Comparison of ENCODE assay signal across 24 cellular contexts in the genomic region with DNA sequence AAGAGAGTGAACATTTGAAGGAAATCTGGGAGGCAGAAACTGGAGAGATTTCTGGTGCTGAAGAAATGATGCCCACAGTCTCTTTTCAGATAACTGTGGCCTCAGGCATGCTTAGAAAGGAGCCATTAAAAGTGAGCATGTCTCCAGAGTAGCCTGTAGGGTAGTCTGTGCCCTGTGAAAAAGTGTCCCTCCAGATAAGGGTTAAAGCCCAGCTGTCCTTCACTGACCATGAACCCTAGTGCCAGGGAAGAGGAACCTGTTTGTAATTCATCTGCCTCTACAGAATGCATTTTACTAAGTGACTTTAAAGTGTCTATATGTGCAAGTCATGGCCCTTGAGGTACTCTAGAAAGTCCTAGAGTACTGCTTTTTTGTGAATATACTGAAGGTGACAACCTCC. TPM values are rescaled to one million over a fixed set of nuclear protein-coding genes. Genes with fewer than 3 reads are reported as not detected.
A peak's percentile ranks its signal among the peaks of the same experiment; 100 is the strongest.
DNase-seq lines count a peak whose midpoint lies in the region; ATAC-seq, FAIRE-seq and TF ChIP-seq lines count a peak whose summit lies in the region.
"Had no signal": no experiment of that assay in that cellular context is flagged by ENCODE, and none has a peak within 500 bp of the region (broad histone marks: within the 10 kb centered on the region; RNA-seq: fewer than 3 reads in every experiment).

No MANE protein-coding gene starts in this region.

- no peaks in the 10 kb centered on the region for H3K9me3 ChIP-seq in K562 (replicated peaks; ENCODE audit: control insufficient read depth, insufficient read depth, low read depth, low read length)
- no peaks in the 10 kb centered on the region for H3K9me3 ChIP-seq in esophagus muscularis mucosa
- no peaks in the 10 kb centered on the region for H3K9me3 ChIP-seq in trophoblast cell (ENCODE audit: insufficient read depth, low read depth, low read length)
- H3K9me3 ChIP-seq: BLaER1, Caco-2, HAP-1 had no signal

- H2BK12ac ChIP-seq in trophoblast cell (ENCODE audit: low read length): peak overlapping the region; percentile 50

- no TSS peak for BruUV-seq in K562 (replicated peaks; lab: Mats Ljungman, UMichigan)

- no peak for FAIRE-seq in K562 (lab: Jason Lieb, UNC)
- FAIRE-seq: A204.1, GM12891, GM18507, H54 had no signal

- H3K36me3 ChIP-seq in K562 (ENCODE audit: control insufficient read depth, insufficient read depth, low read length) (no peaks in the 10 kb centered on the region), esophagus muscularis mucosa (no peaks in the 10 kb centered on the region), trophoblast cell (ENCODE audit: control insufficient read depth in 1 of 2, insufficient read depth in 2 of 2, low read length in 2 of 2) (no peaks in the 10 kb centered on the region)
- H3K36me3 ChIP-seq: BLaER1, HAP-1 had no signal

- no peak overlapping the region for H3K27ac ChIP-seq in K562 (ENCODE audit: extremely low read depth, low read depth, low read length)
- no peak overlapping the region for H3K27ac ChIP-seq in esophagus muscularis mucosa (replicated peaks in 1 of 4)
- H3K27ac ChIP-seq in trophoblast cell (ENCODE audit: low read depth, low read length): no peak overlapping the region
- H3K27ac ChIP-seq: 22Rv1, BLaER1, C4-2B had no signal

- H3K9ac ChIP-seq in K562 (ENCODE audit: insufficient read depth in 1 of 2, low read depth in 2 of 2, low read length in 2 of 2) (no peak overlapping the region), trophoblast cell (ENCODE audit: low read length) (no peak overlapping the region)
- H3K9ac ChIP-seq: BLaER1 had no signal

- H3K4me3 ChIP-seq in K562 (no peak overlapping the region), esophagus muscularis mucosa (no peak overlapping the region), trophoblast cell (ENCODE audit: low read depth, low read length) (no peak overlapping the region)
- H3K4me3 ChIP-seq: BLaER1, GM23338, HAP-1 had no signal

- H3K4ac ChIP-seq in trophoblast cell (ENCODE audit: low read depth, low read length): no peak overlapping the region

- DNase-seq in DMS53 (lab: John Stamatoyannopoulos, UW): peak; percentile 15
- no peak for DNase-seq in DMS53 treated with DMSO at 0.1 percent for 48 hours (lab: John Stamatoyannopoulos, UW; ENCODE audit: unreplicated experiment)
- DNase-seq in K562 (ENCODE audit: extremely low read depth in 1 of 4, low spot score in 3 of 4): no peak
- DNase-seq in esophagus muscularis mucosa (ENCODE audit: extremely low spot score): peak; percentile 72
- DNase-seq in trophoblast cell: no peak
- no peak for DNase-seq in cerebellar cortex (ENCODE audit: low spot score)
- DNase-seq: Caco-2; CD4-positive, CD25-positive, alpha-beta regulatory T cell; CD8-positive, alpha-beta T cell; DMS153; DMS79 treated with DMSO at 0.1 percent for 48 hours; GF-D8; HFFc6 had no signal

- peaks cover 3 to 22% of the 10 kb centered on the region in 2 experiments for H3K27me3 ChIP-seq in K562 (ENCODE audit: control insufficient read depth in 2 of 2, insufficient read depth in 2 of 2, low read length in 2 of 2)
- no peaks in the 10 kb centered on the region for H3K27me3 ChIP-seq in esophagus muscularis mucosa
- H3K27me3 ChIP-seq in trophoblast cell (ENCODE audit: insufficient read depth, low read length): no peaks in the 10 kb centered on the region
- H3K27me3 ChIP-seq: BLaER1 had no signal

- H3K79me2 ChIP-seq in K562 (ENCODE audit: control insufficient read depth, insufficient read depth, low read length) (no peaks in the 10 kb centered on the region), trophoblast cell (ENCODE audit: control insufficient read depth, insufficient read depth, low read length, poor library complexity) (peaks cover 1% of the 10 kb centered on the region)

- TF ChIP-seq EP300 in K562 (IDR thresholded peaks at IDR 0.05; ENCODE audit: low read length) (no peak), esophagus muscularis mucosa (IDR thresholded peaks at IDR 0.05) (no peak)

- H4K91ac ChIP-seq in trophoblast cell (ENCODE audit: low read depth, low read length): no peak overlapping the region

- H2AK5ac ChIP-seq in trophoblast cell (ENCODE audit: low read length): no peak overlapping the region

- CTCF ChIA-PET in K562 (lab: Yijun Ruan, JAX; ENCODE audit: low intra/inter-chr PET ratio): no interaction called here

- H3K4me2 ChIP-seq in K562 (ENCODE audit: insufficient read depth, low read length) (no peak overlapping the region), trophoblast cell (ENCODE audit: low read length) (no peak overlapping the region)
- H3K4me2 ChIP-seq: BLaER1, GM23338 had no signal

- no peak for TF ChIP-seq POLR2A in K562 (conservative IDR thresholded peaks at IDR 0.05)
- no peak for TF ChIP-seq POLR2A in esophagus muscularis mucosa (IDR thresholded peaks at IDR 0.05; ENCODE audit: low read depth)

- TF ChIP-seq CTCF in K562 (IDR thresholded peaks at IDR 0.05 in 2 of 3, conservative IDR thresholded peaks at IDR 0.05 in 1 of 3; ENCODE audit: insufficient read depth in 2 of 3, low read depth in 1 of 3, low read length in 3 of 3) (no peak), esophagus muscularis mucosa (IDR thresholded peaks at IDR 0.05) (no peak)

- ATAC-seq in K562: no peak
- no peak for ATAC-seq in HG03457 (IDR thresholded peaks at IDR 0.05; ENCODE audit: unreplicated experiment)
- ATAC-seq in GM19397 (IDR thresholded peaks at IDR 0.05; ENCODE audit: unreplicated experiment): no peak
- ATAC-seq: CD8-positive, alpha-beta T cell; GM23338 had no signal

- H2BK120ac ChIP-seq in trophoblast cell (ENCODE audit: insufficient read depth, low read length, poor library complexity): no peak overlapping the region

- no peaks in the 10 kb centered on the region for H4K20me1 ChIP-seq in K562 (replicated peaks; ENCODE audit: control insufficient read depth, insufficient read depth, low read length)
- H4K20me1 ChIP-seq: BLaER1 had no signal

- no peaks in the 10 kb centered on the region for H3K9me1 ChIP-seq in K562 (ENCODE audit: control insufficient read depth, insufficient read depth, low read length)

- POLR2A ChIA-PET in K562 (lab: Yijun Ruan, JAX): interaction anchor here (0.6 kb wide), 1 partner anchor 9 kb away, joined by 3 read pairs; no protein-coding TSS in a partner anchor

- H4K8ac ChIP-seq in trophoblast cell (ENCODE audit: low read depth, low read length): no peak overlapping the region

- H3K14ac ChIP-seq in trophoblast cell (ENCODE audit: low read length): no peak overlapping the region

- TF ChIP-seq RAD21 in K562 (CRISPR knock-in tag; conservative IDR thresholded peaks at IDR 0.05 in 1 of 2, IDR thresholded peaks at IDR 0.05 in 1 of 2): no peak

- no peak overlapping the region for H3K18ac ChIP-seq in trophoblast cell (ENCODE audit: low read length)

- H3K79me1 ChIP-seq in trophoblast cell (ENCODE audit: low read length): peaks cover 13% of the 10 kb centered on the region

- H2AFZ ChIP-seq in K562 (ENCODE audit: low read depth, low read length) (no peak overlapping the region), trophoblast cell (ENCODE audit: insufficient read depth, low read length, poor library complexity) (no peak overlapping the region)
- H2AFZ ChIP-seq: GM23338 had no signal

- intact Hi-C loops in K562 (cut with micrococcal nuclease): no loop called here
- intact Hi-C loops in esophagus muscularis mucosa (cut with DNase I): no loop called here

- no peaks in the 10 kb centered on the region for H3K4me1 ChIP-seq in K562 (replicated peaks in 1 of 2; ENCODE audit: control insufficient read depth in 2 of 2, insufficient read depth in 2 of 2, low read length in 2 of 2)
- peaks cover 12 to 49% (median 29%) of the 10 kb centered on the region in 4 donors for H3K4me1 ChIP-seq in esophagus muscularis mucosa
- peaks cover 6 to 10% of the 10 kb centered on the region in 2 experiments for H3K4me1 ChIP-seq in trophoblast cell (ENCODE audit: control insufficient read depth in 1 of 2, insufficient read depth in 2 of 2, low read length in 2 of 2)
- H3K4me1 ChIP-seq: BLaER1 had no signal

- H3K23ac ChIP-seq in trophoblast cell (ENCODE audit: low read length): no peak overlapping the region

- no peak overlapping the region for H2BK5ac ChIP-seq in trophoblast cell (ENCODE audit: low read depth, low read length, poor library complexity)

- no peak overlapping the region for H4K12ac ChIP-seq in trophoblast cell (ENCODE audit: low read depth, low read length)

- in situ Hi-C loops in K562 (cut with MboI): no loop called here

TF ChIP-seq in K562, 482 proteins besides CTCF, POLR2A, EP300 and RAD21:
- TF ChIP-seq GATAD2A (IDR thresholded peaks at IDR 0.05) (no peak), MAFG (tag; conservative IDR thresholded peaks at IDR 0.05) (peak; percentile 17; the same call in 1 of the 2 replicates)

RNA-seq across cellular contexts. Expression of a gene that starts 30.5 kb away (rescaled TPM):
- total RNA-seq in K562 (2011; cell fraction: chromatin; rRNA removed; ENCODE audit: low replicate concordance): 56.2 and 142 TPM in 2 replicates
- total RNA-seq in K562 (2011; cell fraction: nucleolus; rRNA removed): 22.2 and 34.2 TPM in 2 replicates
- total RNA-seq in K562 (2011; cell fraction: nucleoplasm; rRNA removed): 48.4 and 56.4 TPM in 2 replicates
- 18.0 and 19.3 TPM in 2 replicates for total RNA-seq in K562 (2014; rRNA removed)
- total RNA-seq in K562 (2014; rRNA removed; fragmentation: Illumina TruSeq; extraction: Trizol): 26.4 and 29.4 TPM in 2 replicates
- 18.8 and 23.3 TPM in 2 replicates for total RNA-seq in K562 (2015; rRNA removed; fragmentation: Illumina TruSeq; extraction: Trizol)
- 23.5 and 25.7 TPM in 2 replicates for total RNA-seq in K562 (2021)
- 17.1 and 19.2 TPM in 2 replicates for polyA plus RNA-seq in K562 (2011; rRNA removed)
- 3.4 and 7.1 TPM in 2 replicates for polyA plus RNA-seq in K562 (2011; cell fraction: cytosol; rRNA removed)
- 20.8 and 21.1 TPM in 2 replicates for polyA plus RNA-seq in K562 (2011; cell fraction: nucleus; rRNA removed)
- polyA plus RNA-seq in K562 (2012): 18.0 and 20.8 TPM in 2 replicates
- 22.0 and 26.6 TPM in 2 replicates for polyA plus RNA-seq in K562 (2014; fragmentation: Illumina TruSeq; extraction: Trizol)
- polyA plus RNA-seq in K562 (2014; fragmentation: Nextera tagmentation; extraction: Ambion mirVana): 1 to 10 TPM; 8.9 to 9.6 TPM
- 18.4 and 18.5 TPM in 2 replicates for polyA plus RNA-seq in K562 (2014; rRNA removed)
- 66.7 and 79.8 TPM in 2 replicates for polyA minus RNA-seq in K562 (2011; rRNA and poly(A)+ RNA removed)
- 13.6 and 15.0 TPM in 2 replicates for polyA minus RNA-seq in K562 (2011; cell fraction: cytosol; rRNA and poly(A)+ RNA removed)
- polyA minus RNA-seq in K562 (2011; cell fraction: nucleus; rRNA and poly(A)+ RNA removed): 41.3 and 76.3 TPM in 2 replicates
- total RNA-seq in esophagus muscularis mucosa: 100 to 1,000 TPM; 103 to 199 (median 151) TPM
- 50.6 and 56.9 TPM in 2 replicates for polyA plus RNA-seq in trophoblast cell (2013)

Comparison
In these comparisons a context has a peak if more than half of its experiments do, and no peak if none do; other contexts are left out.
1. DNase-seq: peak in DMS53 (single experiment) and esophagus muscularis mucosa (single experiment); none in DMS53 treated with DMSO at 0.1 percent for 48 hours (single experiment), K562 (0 of 4), trophoblast cell (0 of 2) and cerebellar cortex (single experiment).